ENCODE assay signal across 8 cellular contexts in the genomic region with DNA sequence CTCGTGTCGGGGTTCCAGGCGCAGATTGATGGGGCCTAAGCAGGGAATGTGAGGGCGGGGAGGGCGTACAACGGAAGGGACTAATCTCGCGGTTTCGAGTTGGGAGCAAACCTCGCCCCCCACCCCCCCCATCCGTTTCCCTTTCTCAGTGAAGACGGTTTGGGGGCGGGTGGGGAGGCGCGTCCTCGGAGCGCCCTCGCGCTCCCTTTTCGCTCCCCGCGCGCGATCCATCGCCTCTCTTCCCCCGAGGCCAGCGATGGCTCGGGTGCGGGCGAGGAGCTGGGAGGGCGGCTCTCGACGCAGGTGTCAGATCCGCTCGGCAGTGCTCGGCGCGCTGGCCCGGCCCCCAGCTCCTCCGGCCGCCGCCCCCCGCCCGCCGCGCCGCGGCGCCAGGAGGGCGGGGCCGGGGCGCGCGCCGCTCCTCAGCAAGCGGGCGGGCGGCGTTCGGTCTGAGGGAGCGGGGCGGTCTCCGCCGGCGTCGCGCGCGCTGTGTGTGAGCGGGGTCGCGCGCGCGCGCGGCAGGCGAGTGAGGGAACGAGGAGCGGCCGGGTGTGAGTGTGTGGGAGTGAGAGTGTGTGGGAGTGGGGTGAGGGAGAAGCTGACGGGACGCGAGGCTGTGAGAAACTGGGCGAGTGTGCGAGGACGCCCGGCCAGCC. TPM values are rescaled to one million over a fixed set of nuclear protein-coding genes. Genes with fewer than 3 reads are reported as not detected.
DNase-seq lines count a peak whose midpoint lies in the region; ATAC-seq, FAIRE-seq and TF ChIP-seq lines count a peak whose summit lies in the region.

A gene with protein sequence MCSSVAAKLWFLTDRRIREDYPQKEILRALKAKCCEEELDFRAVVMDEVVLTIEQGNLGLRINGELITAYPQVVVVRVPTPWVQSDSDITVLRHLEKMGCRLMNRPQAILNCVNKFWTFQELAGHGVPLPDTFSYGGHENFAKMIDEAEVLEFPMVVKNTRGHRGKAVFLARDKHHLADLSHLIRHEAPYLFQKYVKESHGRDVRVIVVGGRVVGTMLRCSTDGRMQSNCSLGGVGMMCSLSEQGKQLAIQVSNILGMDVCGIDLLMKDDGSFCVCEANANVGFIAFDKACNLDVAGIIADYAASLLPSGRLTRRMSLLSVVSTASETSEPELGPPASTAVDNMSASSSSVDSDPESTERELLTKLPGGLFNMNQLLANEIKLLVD (plus strand): TSS at position 516 of the 656 bp plus-strand sequence. CDS start 15,876 bp downstream, outside the sequence.

- peak within 1 kb of the TSS; percentile 87 for H2AFZ ChIP-seq in keratinocyte (ENCODE audit: control insufficient read depth, low read length)

- FAIRE-seq in GM18507 (lab: Jason Lieb, UNC) = peak; percentile 66
- FAIRE-seq in keratinocyte (lab: Jason Lieb, UNC) = no peak

- peak; percentile 78 for ATAC-seq in HG02943 (IDR thresholded peaks at IDR 0.05; ENCODE audit: low read depth, unreplicated experiment)
- peak; percentile 79 for ATAC-seq in central memory CD8-positive, alpha-beta T cell (replicated peaks; ENCODE audit: extremely low read depth, poor library complexity, severe bottlenecking)

- no peak for TF ChIP-seq CTCF in keratinocyte (optimal IDR thresholded peaks at IDR 0.05 in 1 of 3, IDR thresholded peaks at IDR 0.05 in 1 of 3, conservative IDR thresholded peaks at IDR 0.05 in 1 of 3; ENCODE audit: extremely low read depth in 1 of 3, insufficient read depth in 2 of 3, low read length in 3 of 3)

- dilution Hi-C loops in keratinocyte (cut with MboI; ENCODE audit: extremely low pct_ligation_motif_present, low sequenced_read_pairs) = no loop called here

- H3K27me3 Mint-ChIP-seq in central memory CD8-positive, alpha-beta T cell = no peaks in the 10 kb centered on the region

- H3K9me3 Mint-ChIP-seq in central memory CD8-positive, alpha-beta T cell = no peaks in the 10 kb centered on the region

- peaks cover 1% of the 10 kb centered on the region for H4K20me1 ChIP-seq in keratinocyte (ENCODE audit: control insufficient read depth, extremely low read depth, insufficient read depth, low read length)

- DNase-seq in GM18507 (ENCODE audit: extremely low spot score, insufficient read length, low read depth) (peak; percentile 59), NCI-H2107 treated with DMSO at 0.1 percent for 48 hours (lab: John Stamatoyannopoulos, UW; ENCODE audit: unreplicated experiment) (peak; percentile 34), keratinocyte (ENCODE audit: low read depth, low spot score) (no peak), RKO (ENCODE audit: low spot score) (no peak)
- peak; percentile 38 to 67 (median 53) for DNase-seq in activated CD4-positive, CD25-positive, alpha-beta regulatory T cell (lab: John Stamatoyannopoulos, UW)
- peak; percentile 39 to 52 for DNase-seq in central memory CD8-positive, alpha-beta T cell (ENCODE audit: low spot score in 2 of 2)
- peak; percentile 41 to 57 for DNase-seq in stimulated activated CD4-positive, alpha-beta T cell treated with anti-CD3 and anti-CD28 coated beads, Interleukin-12 subunit alpha, Interleukin-12 subunit beta, amount 100 ng/mL, for 24 hours (ENCODE audit: low read depth in 2 of 2)

- H3K36me3 Mint-ChIP-seq in central memory CD8-positive, alpha-beta T cell (ENCODE audit: insufficient read depth) = peaks cover 12% of the 10 kb centered on the region

- no peaks in the 10 kb centered on the region for H3K36me3 ChIP-seq in keratinocyte (ENCODE audit: control insufficient read depth in 2 of 2, extremely low read depth in 1 of 2, insufficient read depth in 2 of 2, low read length in 2 of 2)

- H3K27ac Mint-ChIP-seq in central memory CD8-positive, alpha-beta T cell (ENCODE audit: low read depth) = peak within 1 kb of the TSS; percentile 74

- no peaks in the 10 kb centered on the region for H3K9me1 ChIP-seq in keratinocyte (ENCODE audit: control insufficient read depth, extremely low read depth, insufficient read depth, low read length)

- H3K9me3 ChIP-seq in keratinocyte (ENCODE audit: control insufficient read depth, low read depth, low read length) = no peaks in the 10 kb centered on the region

- H3K4me1 Mint-ChIP-seq in central memory CD8-positive, alpha-beta T cell = peaks cover 27% of the 10 kb centered on the region

- H3K27ac ChIP-seq in keratinocyte (ENCODE audit: control insufficient read depth, insufficient read depth, low read length) = peak within 1 kb of the TSS; percentile 76

- H3K4me3 ChIP-seq in keratinocyte (ENCODE audit: control insufficient read depth in 2 of 3, extremely low read depth in 1 of 3, insufficient read depth in 2 of 3, low read depth in 1 of 3, low read length in 3 of 3) = peak within 1 kb of the TSS; percentile 80 to 94 (median 87)

- peaks cover 19% of the 10 kb centered on the region for H3K4me1 ChIP-seq in keratinocyte (ENCODE audit: control insufficient read depth, extremely low read depth, insufficient read depth, low read length)

- peak within 1 kb of the TSS; percentile 95 for H3K4me2 ChIP-seq in keratinocyte (ENCODE audit: control insufficient read depth, extremely low read depth, insufficient read depth, low read depth, low read length)

- H3K27me3 ChIP-seq in keratinocyte (ENCODE audit: control insufficient read depth, extremely low read depth, insufficient read depth, low read length) = no peaks in the 10 kb centered on the region

- peak within 1 kb of the TSS; percentile 88 for H3K9ac ChIP-seq in keratinocyte (ENCODE audit: control insufficient read depth, extremely low read depth, insufficient read depth, low read length)

- H3K79me2 ChIP-seq in keratinocyte (ENCODE audit: control insufficient read depth, insufficient read depth, low read length) = peaks cover 41% of the 10 kb centered on the region

- H3K4me3 Mint-ChIP-seq in central memory CD8-positive, alpha-beta T cell = peak within 1 kb of the TSS; percentile 98

RNA-seq across cellular contexts. Expression of the gene that starts here (rescaled TPM):
- polyA plus RNA-seq in keratinocyte = 25.4 to 51.1 TPM (median 31.6 TPM) in 3 replicates
- 45.1 TPM for polyA plus RNA-seq in keratinocyte (2011; ENCODE audit: low read depth)
- polyA plus RNA-seq in keratinocyte (2011; cell fraction: cytosol; rRNA removed) = 14.5 and 19.7 TPM in 2 replicates
- polyA plus RNA-seq in keratinocyte (2011; cell fraction: nucleus; rRNA removed) = 82.2 and 118 TPM in 2 replicates
- polyA plus RNA-seq in keratinocyte (2012; ENCODE audit: low replicate concordance) = 28.7 and 46.4 TPM in 2 replicates
- 13.8 to 72.8 TPM (median 32.7 TPM) in 3 replicates for polyA minus RNA-seq in keratinocyte
- polyA minus RNA-seq in keratinocyte (2011; cell fraction: cytosol; rRNA and poly(A)+ RNA removed) = 17.1 TPM
- 45.5 and 93.3 TPM in 2 replicates for polyA minus RNA-seq in keratinocyte (2011; cell fraction: nucleus; rRNA and poly(A)+ RNA removed)

Comparison
In these comparisons a context has a peak if more than half of its experiments do, and no peak if none do; other contexts are left out.
1. DNase-seq: peak in GM18507 (single experiment), NCI-H2107 treated with DMSO at 0.1 percent for 48 hours (single experiment), activated CD4-positive, CD25-positive, alpha-beta regulatory T cell (4 of 4), central memory CD8-positive, alpha-beta T cell (2 of 2) and stimulated activated CD4-positive, alpha-beta T cell treated with anti-CD3 and anti-CD28 coated beads, Interleukin-12 subunit alpha, Interleukin-12 subunit beta, amount 100 ng/mL, for 24 hours (2 of 2); none in keratinocyte (single experiment) and RKO (single experiment).